ENCODE assay signal across 9 cellular contexts in the genomic region with DNA sequence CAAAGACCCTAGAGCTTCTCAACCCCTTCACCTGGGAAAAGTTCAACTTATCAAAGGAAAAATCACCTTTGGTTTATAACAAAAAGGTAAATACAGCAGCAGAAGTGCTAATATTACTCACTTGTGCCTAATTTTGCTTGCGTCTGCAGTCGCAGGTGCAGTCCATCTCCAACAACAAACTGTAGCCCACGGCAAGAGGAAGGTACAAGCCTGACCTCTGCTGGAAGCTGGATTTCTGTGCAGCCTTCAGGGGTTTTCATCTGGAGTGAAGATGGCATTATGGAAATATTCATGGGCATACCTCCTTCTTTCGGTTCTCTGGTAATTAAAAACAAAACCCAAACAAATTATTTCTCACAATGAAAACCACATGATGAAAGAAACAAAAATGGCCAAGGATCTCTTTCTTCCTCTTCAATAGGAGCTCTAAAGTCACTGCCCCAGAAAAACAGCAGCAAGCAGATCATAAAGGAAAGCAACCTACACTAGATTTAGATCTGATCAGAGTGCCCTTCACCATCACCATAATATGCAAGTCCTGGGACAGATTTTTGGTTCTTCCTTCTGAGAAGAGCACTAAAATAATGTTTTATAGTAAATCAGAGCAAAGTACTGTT. TPM values are rescaled to one million over a fixed set of nuclear protein-coding genes. Genes with fewer than 3 reads are reported as not detected.
DNase-seq lines count a peak whose midpoint lies in the region; ATAC-seq, FAIRE-seq and TF ChIP-seq lines count a peak whose summit lies in the region.
"Had no signal": no experiment of that assay in that cellular context is flagged by ENCODE, and none has a peak within 500 bp of the region (broad histone marks: within the 10 kb centered on the region; RNA-seq: fewer than 3 reads in every experiment).

No MANE protein-coding gene starts in this region.

- H3K4me1 ChIP-seq in H1 (replicated peaks in 1 of 4; ENCODE audit: control insufficient read depth in 3 of 4, insufficient read depth in 4 of 4, low read length in 3 of 4) (no peaks in the 10 kb centered on the region), mucosa of descending colon (ENCODE audit: low read depth) (no peaks in the 10 kb centered on the region)
- H3K4me1 ChIP-seq: HAP-1 had no signal

- CTCF ChIA-PET in H1 (lab: Charles Lee; ENCODE audit: partially characterized antibody): interaction anchor here (0.5 to 2.2 kb wide), 32 partner anchors 8 to 822 kb away, joined by 3 to 11 read pairs (median 3); partner anchors contain the start of genes DOP1A, TPBG and UBE3D

- H3K23ac ChIP-seq in H1 (ENCODE audit: insufficient read length): no peak overlapping the region

- TF ChIP-seq RAD21 in H1 (IDR thresholded peaks at IDR 0.05 in 1 of 2, conservative IDR thresholded peaks at IDR 0.05 in 1 of 2; ENCODE audit: low read depth in 2 of 2, low read length in 2 of 2): peak; percentile 80 to 86

- no peak for TF ChIP-seq POLR2A in H1 (IDR thresholded peaks at IDR 0.05; ENCODE audit: control extremely low read depth in 1 of 2, low read depth in 2 of 2, low read length in 2 of 2)

- no peak overlapping the region for H4K5ac ChIP-seq in H1 (ENCODE audit: insufficient read length, low read depth, low read length)

- no peaks in the 10 kb centered on the region for H3K23me2 ChIP-seq in H1 (ENCODE audit: low read depth, low read length)

- H4K91ac ChIP-seq in H1 (replicated peaks; ENCODE audit: insufficient read length, low read length): no peak overlapping the region

- H2BK120ac ChIP-seq in H1 (replicated peaks; ENCODE audit: low read depth, low read length): no peak overlapping the region

- TF ChIP-seq CTCF in H1 (IDR thresholded peaks at IDR 0.05; ENCODE audit: control extremely low read depth in 1 of 3, insufficient read depth in 1 of 3, low read depth in 1 of 3, low read length in 3 of 3) (peak; percentile 63 to 83 (median 70)), mucosa of descending colon (IDR thresholded peaks at IDR 0.05) (peak; percentile 47)

- H3K4ac ChIP-seq in H1 (replicated peaks; ENCODE audit: insufficient read length, low read depth, low read length): no peak overlapping the region

- TF ChIP-seq EP300 in H1 (IDR thresholded peaks at IDR 0.05; ENCODE audit: borderline replicate concordance in 1 of 2, low read depth in 2 of 2, low read length in 2 of 2): no peak

- 74% methylated on average over 4 of the region's 4 CpGs; no CpG with 5 or more reads in 1 of the 2 experiments for WGBS in H1 (ENCODE audit: extremely low coverage in 1 of 2, insufficient coverage in 1 of 2, insufficient read length in 1 of 2, insufficient replicate concordance in 2 of 2, low coverage in 1 of 2, low lambda C conversion rate in 2 of 2, missing lambda C conversion rate in 1 of 2), 2 experiments

- H3K14ac ChIP-seq in H1 (ENCODE audit: insufficient read length): no peak overlapping the region

- H4K20me1 ChIP-seq in H1 (replicated peaks in 1 of 2; ENCODE audit: control insufficient read depth in 1 of 2, insufficient read depth in 2 of 2, low read length in 2 of 2): peaks cover 2 to 3% of the 10 kb centered on the region in 2 experiments

- H3K36me3 ChIP-seq in H1 (ENCODE audit: control insufficient read depth in 2 of 4, insufficient read depth in 4 of 4, low read length in 3 of 4) (peaks cover 6 to 20% (median 10%) of the 10 kb centered on the region in 4 experiments; a peak in 6 of 8 replicates), mucosa of descending colon (ENCODE audit: low read depth) (no peaks in the 10 kb centered on the region)

- peaks cover 7% of the 10 kb centered on the region; the same call in 1 of the 2 replicates for H3K79me1 ChIP-seq in H1 (ENCODE audit: low read depth, low read length)

- no peak overlapping the region for H4K8ac ChIP-seq in H1 (ENCODE audit: extremely low read depth, insufficient read depth, low read length)

- H2AK5ac ChIP-seq in H1 (ENCODE audit: low read depth, low read length): no peak overlapping the region

- H3K56ac ChIP-seq in H1 (replicated peaks; ENCODE audit: insufficient read length, low read depth, low read length): no peak overlapping the region

- no peak overlapping the region for H2BK20ac ChIP-seq in H1 (ENCODE audit: low read length)

- peak; percentile 91 for FAIRE-seq in H1 (lab: Jason Lieb, UNC)

- no peak overlapping the region for H2BK5ac ChIP-seq in H1 (ENCODE audit: low read depth, low read length)

- ATAC-seq in Right ventricle myocardium superior (ENCODE audit: poor library complexity) (peak; percentile 75), Right ventricle myocardium inferior (no peak), GM21529 (IDR thresholded peaks at IDR 0.05; ENCODE audit: unreplicated experiment) (peak; percentile 88), mucosa of descending colon (peak; percentile 77)

- H3K4me2 ChIP-seq in H1 (ENCODE audit: insufficient read depth in 1 of 2, low read depth in 2 of 2, low read length in 2 of 2): no peak overlapping the region

- H3K18ac ChIP-seq in H1 (ENCODE audit: extremely low read depth, low read length): no peak overlapping the region

- no peak overlapping the region for H2BK12ac ChIP-seq in H1 (ENCODE audit: low read depth, low read length)

- POLR2A ChIA-PET in H1 (lab: Charles Lee; ENCODE audit: partially characterized antibody): interaction anchor here (0.6 to 1.1 kb wide), 2 partner anchors 660 to 809 kb away, joined by 3 to 5 read pairs; no protein-coding TSS in a partner anchor

- H3K4me3 ChIP-seq in H1 (ENCODE audit: extremely low read depth in 1 of 4, insufficient read depth in 2 of 4, low read depth in 3 of 4, low read length in 4 of 4): no peak overlapping the region
- H3K4me3 ChIP-seq in mucosa of descending colon: no peak overlapping the region
- H3K4me3 ChIP-seq: HAP-1 had no signal

- no peak overlapping the region for H3K9ac ChIP-seq in H1 (replicated peaks in 1 of 4; ENCODE audit: extremely low read depth in 1 of 4, low read depth in 3 of 4, low read length in 3 of 4)

- H2AFZ ChIP-seq in H1 (ENCODE audit: low read length): no peak overlapping the region

- H3K79me2 ChIP-seq in H1 (ENCODE audit: control insufficient read depth in 1 of 2, insufficient read depth in 2 of 2, low read length in 2 of 2): peaks cover 4 to 52% of the 10 kb centered on the region in 2 experiments; a peak in 3 of 4 replicates

- H3K9me3 ChIP-seq in H1 (ENCODE audit: insufficient read depth in 2 of 2, low read depth in 1 of 2, low read length in 1 of 2) (no peaks in the 10 kb centered on the region), mucosa of descending colon (no peaks in the 10 kb centered on the region)
- H3K9me3 ChIP-seq: HAP-1 had no signal

- H3K27ac ChIP-seq in H1 (ENCODE audit: low read depth, low read length): no peak overlapping the region

- DNase-seq in Right ventricle myocardium superior (no peak), Right ventricle myocardium inferior (ENCODE audit: missing footprints) (no peak), HPDE6-E6E7 (ENCODE audit: extremely low spot score) (peak; percentile 47), RKO (ENCODE audit: low spot score) (peak; percentile 50), H1 (ENCODE audit: low read depth in 1 of 2, low spot score in 2 of 2) (peak in 1 of 2 experiments; percentile 51), mucosa of descending colon (peak in 2 of 3 donors; percentile 40 to 53), GDM1 (lab: John Stamatoyannopoulos, UW) (no peak)

- H3K27me3 ChIP-seq in H1 (replicated peaks in 1 of 4; ENCODE audit: control insufficient read depth in 3 of 4, extremely low read depth in 1 of 4, insufficient read depth in 3 of 4, low read length in 3 of 4): no peaks in the 10 kb centered on the region

- H2BK15ac ChIP-seq in H1 (ENCODE audit: low read length): no peak overlapping the region

- intact Hi-C loops in Right ventricle myocardium superior (cut with DNase I) (loop anchor here (5.0 kb wide), 2 partner anchors 786 to 806 kb away; no protein-coding TSS in a partner anchor), Right ventricle myocardium inferior (cut with DNase I) (loop anchor here (2.0 to 5.0 kb wide), 2 partner anchors 787 to 806 kb away; no protein-coding TSS in a partner anchor), mucosa of descending colon (cut with DNase I, micrococcal nuclease) (loop anchor here (2.0 to 10.0 kb wide), 2 partner anchors 783 to 787 kb away; no protein-coding TSS in a partner anchor)

TF ChIP-seq in H1, 55 proteins besides CTCF, POLR2A, EP300 and RAD21:
- TF ChIP-seq BACH1 (IDR thresholded peaks at IDR 0.05; ENCODE audit: low read length): no peak
- TF ChIP-seq CBX8 (IDR thresholded peaks at IDR 0.05; ENCODE audit: borderline replicate concordance, low read depth, low read length): no peak
- TF ChIP-seq FOSL1 (IDR thresholded peaks at IDR 0.05; ENCODE audit: insufficient read depth, low read depth, low read length): no peak
- no peak for TF ChIP-seq BCL11A (IDR thresholded peaks at IDR 0.05; ENCODE audit: low read depth in 2 of 2, low read length in 2 of 2)

RNA-seq across cellular contexts. Expression of gene UBE3D, which starts 7.8 kb away (rescaled TPM):
- total RNA-seq in Right ventricle myocardium superior: 2.7 TPM
- 2.3 TPM for total RNA-seq in Right ventricle myocardium inferior
- 16.3 and 17.8 TPM in 2 replicates for total RNA-seq in H1 (2021; fragmentation: NEBNext Ultra II Directional; extraction: Animal tissue kit (Norgen Biotek cat#: 25700))
- 4.7 and 5.7 TPM in 2 replicates for polyA plus RNA-seq in H1 (2011; rRNA removed)
- polyA plus RNA-seq in H1 (2011; cell fraction: cytosol; rRNA removed): 8.3 TPM
- polyA plus RNA-seq in H1 (2011; cell fraction: nucleus; rRNA removed): 6.7 TPM
- 8.5 to 14.1 TPM (median 9.9 TPM) in 4 replicates for polyA plus RNA-seq in H1 (2012, experiment 1 of 2)
- polyA plus RNA-seq in H1 (2012, experiment 2 of 2): 9.0 TPM
- polyA plus RNA-seq in H1 (2013, experiment 1 of 2): 14.8 TPM
- 15.8 TPM for polyA plus RNA-seq in H1 (2013, experiment 2 of 2)
- polyA minus RNA-seq in H1 (2011; rRNA and poly(A)+ RNA removed): 15.2 and 18.6 TPM in 2 replicates
- polyA minus RNA-seq in H1 (2011; cell fraction: cytosol; rRNA and poly(A)+ RNA removed): 8.7 TPM
- polyA minus RNA-seq in H1 (2011; cell fraction: nucleus; rRNA and poly(A)+ RNA removed): 42.9 TPM
- total RNA-seq in mucosa of descending colon: 1 to 10 TPM; 4.3 to 4.8 (median 4.7) TPM

RNA-seq across cellular contexts. Expression of gene DOP1A, which starts 9.7 kb away (rescaled TPM):
- total RNA-seq in Right ventricle myocardium superior (13.0 TPM), Right ventricle myocardium inferior (13.4 TPM), mucosa of descending colon (10 to 100 TPM; 28.0 to 35.8 (median 30.4) TPM)
- total RNA-seq in H1 (2021; fragmentation: NEBNext Ultra II Directional; extraction: Animal tissue kit (Norgen Biotek cat#: 25700)): 14.7 and 15.9 TPM in 2 replicates
- 5.3 and 7.5 TPM in 2 replicates for polyA plus RNA-seq in H1 (2011; rRNA removed)
- 8.5 TPM for polyA plus RNA-seq in H1 (2011; cell fraction: cytosol; rRNA removed)
- polyA plus RNA-seq in H1 (2011; cell fraction: nucleus; rRNA removed): 10.6 TPM
- polyA plus RNA-seq in H1 (2012, experiment 1 of 2): 6.3 to 11.7 TPM (median 8.4 TPM) in 4 replicates
- 0.31 TPM for polyA plus RNA-seq in H1 (2012, experiment 2 of 2)
- 6.9 TPM for polyA plus RNA-seq in H1 (2013, experiment 1 of 2)
- 5.3 TPM for polyA plus RNA-seq in H1 (2013, experiment 2 of 2)
- polyA minus RNA-seq in H1 (2011; rRNA and poly(A)+ RNA removed): 38.8 and 46.6 TPM in 2 replicates
- polyA minus RNA-seq in H1 (2011; cell fraction: cytosol; rRNA and poly(A)+ RNA removed): 14.1 TPM
- polyA minus RNA-seq in H1 (2011; cell fraction: nucleus; rRNA and poly(A)+ RNA removed): 46.1 TPM

Comparison
In these comparisons a context has a peak if more than half of its experiments do, and no peak if none do; other contexts are left out.
1. DNase-seq: peak in HPDE6-E6E7 (single experiment), RKO (single experiment) and mucosa of descending colon (2 of 3); none in Right ventricle myocardium superior (single experiment), Right ventricle myocardium inferior (single experiment) and GDM1 (single experiment).